ENCODE assay signal across 23 cellular contexts in the genomic region with DNA sequence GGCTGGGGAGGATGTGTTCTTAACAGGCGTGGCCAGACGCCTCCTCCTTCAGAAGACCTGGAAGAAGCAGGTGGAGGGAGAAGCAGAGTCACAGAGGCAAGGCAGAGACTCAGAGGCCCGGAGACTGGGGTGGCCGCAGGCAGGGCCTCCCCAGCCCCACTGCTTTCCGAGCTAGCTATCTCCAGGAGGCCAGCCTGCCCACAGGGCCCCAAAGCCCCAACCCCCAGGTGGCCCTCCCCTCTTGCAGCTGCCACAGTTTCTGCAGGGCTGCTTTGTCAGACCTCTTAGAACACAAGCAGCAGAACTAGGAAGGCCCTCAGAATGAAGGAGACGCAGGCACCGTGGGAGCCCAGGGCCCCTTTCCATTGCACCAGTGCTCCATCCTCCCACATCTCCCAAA.
"Had no signal": no experiment of that assay in that cellular context is flagged by ENCODE, and none has a peak within 500 bp of the region (broad histone marks: within the 10 kb centered on the region; RNA-seq: fewer than 3 reads in every experiment).

No MANE protein-coding gene starts in this region.

- ATAC-seq: foreskin keratinocyte; gastroesophageal sphincter; heart right ventricle; naive thymus-derived CD4-positive, alpha-beta T cell; right lobe of liver had no signal

- H3K4me3 ChIP-seq: coronary artery, esophagus muscularis mucosa, gastroesophageal sphincter, heart right ventricle, right lobe of liver, stomach, thyroid gland, vagina had no signal

- H2AFZ ChIP-seq: parathyroid adenoma had no signal

- H3K4me1 ChIP-seq: esophagus muscularis mucosa, foreskin keratinocyte, gastroesophageal sphincter, heart right ventricle, parathyroid adenoma, right lobe of liver, stomach, vagina had no signal

- H3K27ac ChIP-seq: coronary artery, esophagus muscularis mucosa, foreskin keratinocyte, gastroesophageal sphincter, heart right ventricle, neutrophil, parathyroid adenoma, right lobe of liver, stomach, thyroid gland, vagina had no signal

- DNase-seq: dermis blood vessel endothelial cell; effector memory CD4-positive, alpha-beta T cell; foreskin keratinocyte; heart right ventricle; hippocampal formation; immature natural killer cell; islet precursor cell; mesenchymal stem cell; naive thymus-derived CD4-positive, alpha-beta T cell; small intestine; stimulated activated CD4-positive, alpha-beta T cell treated with anti-CD3 and anti-CD28 coated beads, Interleukin-15, amount 100 ng/mL, for 24 hours; stimulated activated CD4-positive, alpha-beta T cell treated with anti-CD3 and anti-CD28 coated beads, Interleukin-2, amount 100 ng/mL, for 48 hours; stimulated activated naive CD4-positive, alpha-beta T cell treated with Interleukin-2 at 50 U/mL for 16 hours; stomach; thyroid gland; trophoblast cell had no signal

- H3K27me3 ChIP-seq: neutrophil, right lobe of liver, thyroid gland, vagina had no signal

- H3K9ac ChIP-seq: parathyroid adenoma had no signal

- H3K36me3 ChIP-seq: esophagus muscularis mucosa, gastroesophageal sphincter, heart right ventricle, neutrophil, right lobe of liver, stomach, thyroid gland, vagina had no signal

- H3K9me3 ChIP-seq: esophagus muscularis mucosa, gastroesophageal sphincter, heart right ventricle, neutrophil, right lobe of liver, stomach, thyroid gland, vagina had no signal
